Comparison of ENCODE assay signal across 15 cellular contexts in genomic region chr20:60381643-60382400, GRCh38.
"Had no signal": no experiment of that assay in that cellular context is flagged by ENCODE, and none has a peak within 500 bp of the region (broad histone marks: within the 10 kb centered on the region; RNA-seq: fewer than 3 reads in every experiment).

No MANE protein-coding gene starts in this region.

- H3K4me1 ChIP-seq: esophagus muscularis mucosa, prostate gland, stomach had no signal

- H3K27me3 ChIP-seq: cardiac muscle cell had no signal

- H3K9me3 ChIP-seq: prostate gland had no signal

- DNase-seq: activated CD4-positive, alpha-beta memory T cell treated with anti-CD3 and anti-CD28 coated beads for 36 hours; activated gamma-delta T cell; activated T-cell treated with anti-CD3 and anti-CD28 coated beads, Interleukin-2, amount 50 U/mL, for 48 hours; foreskin fibroblast; left colon; occipital lobe; stimulated activated CD4-positive, alpha-beta T cell treated with anti-CD3 and anti-CD28 coated beads, Interleukin-4, amount 100 ng/mL, for 24 hours; stomach had no signal

- H3K4me3 ChIP-seq: cardiac muscle cell, esophagus muscularis mucosa, prostate gland, stomach, thoracic aorta had no signal

- H3K36me3 ChIP-seq: cardiac muscle cell, esophagus muscularis mucosa, prostate gland, stomach, thoracic aorta had no signal

- H3K27ac ChIP-seq: cardiac muscle cell, esophagus muscularis mucosa, prostate gland, stomach, thoracic aorta, VCaP had no signal

- FAIRE-seq: colon had no signal

- ATAC-seq: left colon; natural killer cell treated with Interleukin-12 subunit alpha and Interleukin-12 subunit beta and Interleukin-15 and Interleukin-18, amount 100 ng/mL, for 72 hours had no signal
